8 cellular contexts compared by ENCODE assay signal in genomic region chr12:27245039-27245438, GRCh38. TPM values are rescaled to one million over a fixed set of nuclear protein-coding genes. Genes with fewer than 3 reads are reported as not detected.
DNase-seq lines count a peak whose midpoint lies in the region; ATAC-seq and TF ChIP-seq lines count a peak whose summit lies in the region.

No MANE protein-coding gene starts in this region.

- no peaks in the 10 kb centered on the region for H3K9me3 Mint-ChIP-seq in CD8-positive, alpha-beta T cell
- no peaks in the 10 kb centered on the region for H3K9me3 Mint-ChIP-seq in effector memory CD8-positive, alpha-beta T cell
- H3K9me3 Mint-ChIP-seq in neural progenitor cell, result no peaks in the 10 kb centered on the region

- H3K4me1 Mint-ChIP-seq in CD8-positive, alpha-beta T cell (ENCODE audit: low read depth), result peaks cover 46% of the 10 kb centered on the region
- H3K4me1 Mint-ChIP-seq in effector memory CD8-positive, alpha-beta T cell (ENCODE audit: low read depth in 2 of 2), result peaks cover 27 to 40% of the 10 kb centered on the region in 2 donors
- H3K4me1 Mint-ChIP-seq in neural progenitor cell, result peaks cover 20% of the 10 kb centered on the region

- no peak for ATAC-seq in CD8-positive, alpha-beta T cell
- no peak for ATAC-seq in effector memory CD8-positive, alpha-beta T cell (replicated peaks)
- ATAC-seq in HG03469 (IDR thresholded peaks at IDR 0.05; ENCODE audit: unreplicated experiment) (no peak), HG03139 (IDR thresholded peaks at IDR 0.05; ENCODE audit: unreplicated experiment) (no peak), GM21423 (IDR thresholded peaks at IDR 0.05; ENCODE audit: unreplicated experiment) (no peak)

- peaks cover 26% of the 10 kb centered on the region for H4K20me1 ChIP-seq in neural progenitor cell (ENCODE audit: low read depth)

- TF ChIP-seq CTCF in CD8-positive, alpha-beta T cell (IDR thresholded peaks at IDR 0.05), result no peak
- no peak for TF ChIP-seq CTCF in neural progenitor cell (IDR thresholded peaks at IDR 0.05)

- H3K36me3 Mint-ChIP-seq in CD8-positive, alpha-beta T cell, result peaks cover 6% of the 10 kb centered on the region
- peaks cover 16% of the 10 kb centered on the region for H3K36me3 Mint-ChIP-seq in effector memory CD8-positive, alpha-beta T cell (ENCODE audit: insufficient read depth)
- peaks cover 8% of the 10 kb centered on the region for H3K36me3 Mint-ChIP-seq in neural progenitor cell

- POLR2A ChIA-PET in CD8-positive, alpha-beta T cell (lab: Charles Lee), result interaction anchor here (1.7 to 3.6 kb wide), 3 partner anchors 10 to 412 kb away, joined by 8 to 17 read pairs (median 9); partner anchors contain the start of genes ITPR2 and MED21

- H3K4me3 Mint-ChIP-seq in CD8-positive, alpha-beta T cell, result peak overlapping the region; percentile 96
- H3K4me3 Mint-ChIP-seq in effector memory CD8-positive, alpha-beta T cell, result peak overlapping the region; percentile 93 to 97
- H3K4me3 Mint-ChIP-seq in neural progenitor cell, result peak overlapping the region; percentile 100

- peak overlapping the region; percentile 71 for H3K9ac ChIP-seq in neural progenitor cell

- peak overlapping the region; percentile 76 for H3K27ac ChIP-seq in CD8-positive, alpha-beta T cell (ENCODE audit: low read depth, low read length)
- no peak overlapping the region for H3K27ac ChIP-seq in neural progenitor cell

- no peaks in the 10 kb centered on the region for H3K27me3 Mint-ChIP-seq in CD8-positive, alpha-beta T cell (ENCODE audit: low read depth)
- no peaks in the 10 kb centered on the region for H3K27me3 Mint-ChIP-seq in effector memory CD8-positive, alpha-beta T cell
- H3K27me3 Mint-ChIP-seq in neural progenitor cell (ENCODE audit: insufficient read depth, low read depth), result peaks cover 4% of the 10 kb centered on the region

- H3K27ac Mint-ChIP-seq in CD8-positive, alpha-beta T cell, result peak overlapping the region; percentile 96
- peak overlapping the region; percentile 93 to 96 for H3K27ac Mint-ChIP-seq in effector memory CD8-positive, alpha-beta T cell
- peak overlapping the region; percentile 97 for H3K27ac Mint-ChIP-seq in neural progenitor cell

- intact Hi-C loops in CD8-positive, alpha-beta T cell (cut with DNase I, micrococcal nuclease), result loop anchor here (2.0 to 10.0 kb wide), 8 partner anchors 222 to 1130 kb away; partner anchors contain the start of genes CCDC91 (in 2 of the 2), ITPR2 (in 2 of the 2), MED21 (in 1 of the 2) and MRPS35 (in 1 of the 2)

- H3K4me3 ChIP-seq in CD8-positive, alpha-beta T cell (ENCODE audit: low read depth, low read length), result peak overlapping the region; percentile 84
- peak overlapping the region; percentile 71 for H3K4me3 ChIP-seq in neural progenitor cell

- DNase-seq in CD8-positive, alpha-beta T cell, result no peak
- DNase-seq in NAMALWA (ENCODE audit: low spot score) (peak; percentile 42), neural progenitor cell (ENCODE audit: low spot score) (no peak), retina (no peak)
- DNase-seq in effector memory CD8-positive, alpha-beta T cell, result no peak

- peak overlapping the region; percentile 98 for H3K4me2 ChIP-seq in neural progenitor cell

- H3F3A ChIP-seq in neural progenitor cell (ENCODE audit: low read depth), result peaks cover 11% of the 10 kb centered on the region

- peaks cover 14% of the 10 kb centered on the region for H3K4me1 ChIP-seq in CD8-positive, alpha-beta T cell (ENCODE audit: insufficient read depth, low read length)
- H3K4me1 ChIP-seq in neural progenitor cell, result peaks cover 21% of the 10 kb centered on the region

- no peaks in the 10 kb centered on the region for H3K27me3 ChIP-seq in CD8-positive, alpha-beta T cell (ENCODE audit: insufficient read depth, low read length)
- H3K27me3 ChIP-seq in neural progenitor cell, result no peaks in the 10 kb centered on the region

- peak overlapping the region; percentile 85 for H2AFZ ChIP-seq in neural progenitor cell (replicated peaks)

- no peaks in the 10 kb centered on the region for H3K9me3 ChIP-seq in CD8-positive, alpha-beta T cell (ENCODE audit: low read length)
- H3K9me3 ChIP-seq in neural progenitor cell (ENCODE audit: low read depth), result no peaks in the 10 kb centered on the region

- H3K36me3 ChIP-seq in CD8-positive, alpha-beta T cell (ENCODE audit: insufficient read depth, low read length), result no peaks in the 10 kb centered on the region
- no peaks in the 10 kb centered on the region for H3K36me3 ChIP-seq in neural progenitor cell

- H3K79me2 ChIP-seq in neural progenitor cell (ENCODE audit: low read depth), result peaks cover 56% of the 10 kb centered on the region

- CTCF ChIA-PET in CD8-positive, alpha-beta T cell (lab: Charles Lee), result interaction anchor here (1.1 to 1.3 kb wide), 2 partner anchors 61 to 235 kb away, joined by 3 to 4 read pairs; no protein-coding TSS in a partner anchor

RNA-seq across cellular contexts. Expression of gene STK38L, which starts 1.0 kb away (rescaled TPM):
- total RNA-seq in CD8-positive, alpha-beta T cell, result 10 to 100 TPM; 27.0 to 28.6 TPM
- total RNA-seq in neural progenitor cell (ENCODE audit: low replicate concordance), result 40.4 and 62.6 TPM in 2 replicates
